ENCODE assay signal across 1 cellular context in the genomic region with DNA sequence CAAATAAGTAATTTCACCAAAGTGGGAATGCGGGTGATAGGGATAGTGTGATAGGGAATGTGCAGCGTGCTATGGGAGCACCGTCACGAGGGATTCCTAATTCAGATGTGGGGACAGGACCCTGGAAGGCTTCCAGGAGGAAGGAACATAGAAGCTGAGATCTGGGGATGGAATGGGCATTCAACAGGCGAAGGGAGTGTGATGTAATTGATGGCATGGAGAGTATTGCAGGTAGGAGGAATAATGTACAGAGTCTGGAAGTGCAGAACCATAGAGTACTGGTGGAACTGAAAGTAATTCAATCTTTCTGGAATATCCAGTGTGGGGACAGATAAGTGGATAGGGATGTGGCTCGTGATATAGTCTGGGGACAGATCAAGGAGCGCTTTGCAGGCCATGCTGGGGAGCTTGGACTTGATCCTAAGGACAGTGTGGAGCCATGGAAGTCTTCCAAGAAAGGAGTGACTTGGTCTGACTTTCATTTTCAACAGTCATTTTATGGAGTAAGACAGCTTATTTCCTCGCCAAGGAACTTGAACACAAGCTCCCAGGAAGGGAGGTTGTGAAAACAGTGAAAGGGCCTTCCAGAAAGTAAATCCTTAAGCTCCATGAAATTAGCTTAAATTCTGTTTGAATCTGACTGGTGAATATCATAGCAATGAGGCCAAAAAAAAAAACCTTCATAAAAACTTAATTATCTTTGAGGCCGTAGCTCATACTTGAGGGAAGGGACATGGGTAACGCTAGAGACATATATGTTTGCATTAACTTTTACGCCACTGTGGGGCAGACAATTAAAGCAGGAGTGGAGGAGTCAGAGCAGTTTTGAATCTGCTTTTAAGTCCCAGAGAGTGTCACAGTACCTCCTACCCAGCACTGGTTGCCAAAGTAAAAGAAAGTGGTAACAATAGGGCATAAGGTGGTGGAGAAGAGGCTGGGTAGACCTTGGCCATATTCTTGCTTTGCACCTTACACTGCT.
TF ChIP-seq lines count a peak whose summit lies in the region.

No MANE protein-coding gene starts in this region.

TF ChIP-seq in SK-N-SH treated with all-trans-retinoic acid at 6 μM for 48 hours, 23 proteins besides CTCF, POLR2A, EP300 and RAD21 (continued from another document):
- TF ChIP-seq, protein P1, sequence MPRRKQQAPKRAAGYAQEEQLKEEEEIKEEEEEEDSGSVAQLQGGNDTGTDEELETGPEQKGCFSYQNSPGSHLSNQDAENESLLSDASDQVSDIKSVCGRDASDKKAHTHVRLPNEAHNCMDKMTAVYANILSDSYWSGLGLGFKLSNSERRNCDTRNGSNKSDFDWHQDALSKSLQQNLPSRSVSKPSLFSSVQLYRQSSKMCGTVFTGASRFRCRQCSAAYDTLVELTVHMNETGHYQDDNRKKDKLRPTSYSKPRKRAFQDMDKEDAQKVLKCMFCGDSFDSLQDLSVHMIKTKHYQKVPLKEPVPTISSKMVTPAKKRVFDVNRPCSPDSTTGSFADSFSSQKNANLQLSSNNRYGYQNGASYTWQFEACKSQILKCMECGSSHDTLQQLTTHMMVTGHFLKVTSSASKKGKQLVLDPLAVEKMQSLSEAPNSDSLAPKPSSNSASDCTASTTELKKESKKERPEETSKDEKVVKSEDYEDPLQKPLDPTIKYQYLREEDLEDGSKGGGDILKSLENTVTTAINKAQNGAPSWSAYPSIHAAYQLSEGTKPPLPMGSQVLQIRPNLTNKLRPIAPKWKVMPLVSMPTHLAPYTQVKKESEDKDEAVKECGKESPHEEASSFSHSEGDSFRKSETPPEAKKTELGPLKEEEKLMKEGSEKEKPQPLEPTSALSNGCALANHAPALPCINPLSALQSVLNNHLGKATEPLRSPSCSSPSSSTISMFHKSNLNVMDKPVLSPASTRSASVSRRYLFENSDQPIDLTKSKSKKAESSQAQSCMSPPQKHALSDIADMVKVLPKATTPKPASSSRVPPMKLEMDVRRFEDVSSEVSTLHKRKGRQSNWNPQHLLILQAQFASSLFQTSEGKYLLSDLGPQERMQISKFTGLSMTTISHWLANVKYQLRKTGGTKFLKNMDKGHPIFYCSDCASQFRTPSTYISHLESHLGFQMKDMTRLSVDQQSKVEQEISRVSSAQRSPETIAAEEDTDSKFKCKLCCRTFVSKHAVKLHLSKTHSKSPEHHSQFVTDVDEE (CRISPR knock-in tag; IDR thresholded peaks at IDR 0.05), result no peak
- TF ChIP-seq ISL1 (CRISPR knock-in tag; IDR thresholded peaks at IDR 0.05), result no peak
- TF ChIP-seq OSR1 (CRISPR knock-in tag; IDR thresholded peaks at IDR 0.05), result no peak
- TF ChIP-seq ZFP30 (CRISPR knock-in tag; IDR thresholded peaks at IDR 0.05), result no peak
- no peak for TF ChIP-seq GLIS3 (CRISPR knock-in tag; IDR thresholded peaks at IDR 0.05)
- TF ChIP-seq PPARA (CRISPR knock-in tag; IDR thresholded peaks at IDR 0.05; ENCODE audit: borderline replicate concordance), result no peak
- no peak for TF ChIP-seq CSDC2 (CRISPR knock-in tag; IDR thresholded peaks at IDR 0.05)
- TF ChIP-seq, protein P2, sequence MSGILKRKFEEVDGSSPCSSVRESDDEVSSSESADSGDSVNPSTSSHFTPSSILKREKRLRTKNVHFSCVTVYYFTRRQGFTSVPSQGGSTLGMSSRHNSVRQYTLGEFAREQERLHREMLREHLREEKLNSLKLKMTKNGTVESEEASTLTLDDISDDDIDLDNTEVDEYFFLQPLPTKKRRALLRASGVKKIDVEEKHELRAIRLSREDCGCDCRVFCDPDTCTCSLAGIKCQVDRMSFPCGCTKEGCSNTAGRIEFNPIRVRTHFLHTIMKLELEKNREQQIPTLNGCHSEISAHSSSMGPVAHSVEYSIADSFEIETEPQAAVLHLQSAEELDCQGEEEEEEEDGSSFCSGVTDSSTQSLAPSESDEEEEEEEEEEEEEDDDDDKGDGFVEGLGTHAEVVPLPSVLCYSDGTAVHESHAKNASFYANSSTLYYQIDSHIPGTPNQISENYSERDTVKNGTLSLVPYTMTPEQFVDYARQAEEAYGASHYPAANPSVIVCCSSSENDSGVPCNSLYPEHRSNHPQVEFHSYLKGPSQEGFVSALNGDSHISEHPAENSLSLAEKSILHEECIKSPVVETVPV (CRISPR knock-in tag; IDR thresholded peaks at IDR 0.05), result no peak
